20 cellular contexts compared by ENCODE assay signal in the genomic region with DNA sequence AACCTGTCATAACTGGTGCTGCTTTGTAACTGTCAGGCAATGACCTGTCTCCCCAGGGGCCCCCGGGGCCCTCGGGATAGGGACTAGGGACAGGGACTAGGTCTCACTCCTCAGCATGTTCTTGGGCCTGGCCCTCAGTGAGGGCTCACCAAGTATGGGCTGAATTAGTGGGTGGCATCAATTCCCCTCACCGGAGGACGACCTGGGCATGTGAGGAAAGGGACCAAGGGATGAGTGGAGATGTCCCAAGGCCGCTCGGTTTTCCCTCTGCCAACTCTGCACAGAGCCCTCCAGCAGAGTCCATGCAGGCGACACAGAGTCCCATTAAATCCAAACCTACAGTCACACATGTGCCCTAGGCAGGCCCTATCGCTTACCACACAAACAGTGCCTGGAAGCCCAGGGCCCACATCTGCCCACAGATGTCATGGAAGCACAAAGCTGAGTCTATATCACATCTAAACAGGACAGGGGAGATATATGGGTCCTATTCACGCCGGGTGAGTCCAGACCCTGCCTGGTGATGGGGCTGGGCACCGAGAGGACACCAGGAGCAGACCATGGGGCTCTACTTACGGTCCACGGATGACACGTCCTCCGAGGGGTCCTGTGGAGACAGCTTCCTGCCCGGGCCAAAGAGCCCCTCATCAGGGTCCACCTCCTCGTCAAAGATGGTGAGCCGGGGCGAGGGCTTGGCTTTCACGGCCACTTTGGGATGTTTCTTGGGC. TPM values are rescaled to one million over a fixed set of nuclear protein-coding genes. Genes with fewer than 3 reads are reported as not detected.
DNase-seq lines count a peak whose midpoint lies in the region; ATAC-seq, FAIRE-seq and TF ChIP-seq lines count a peak whose summit lies in the region.
"Had no signal": no experiment of that assay in that cellular context is flagged by ENCODE, and none has a peak within 500 bp of the region (broad histone marks: within the 10 kb centered on the region; RNA-seq: fewer than 3 reads in every experiment).

No MANE protein-coding gene starts in this region.

- H3K4me3 ChIP-seq in coronary artery (no peak overlapping the region), kidney (ENCODE audit: low read length in 2 of 2) (no peak overlapping the region), stomach (no peak overlapping the region)
- H3K4me3 ChIP-seq: HAP-1 had no signal

- peak overlapping the region in 2 of 7 donors; percentile 30 to 50 for H3K27ac Mint-ChIP-seq in CD14-positive monocyte
- H3K27ac Mint-ChIP-seq: CD8-positive, alpha-beta T cell; stimulated activated naive CD8-positive, alpha-beta T cell treated with anti-CD3 and anti-CD28 coated beads, Interleukin-15, Interleukin-2, amounts not matched to agents 100 ng/mL and 50 ng/mL, for 24 hours; T-cell had no signal

- peaks cover 16 to 40% of the 10 kb centered on the region in 2 donors for H3K36me3 ChIP-seq in kidney (ENCODE audit: control insufficient read depth in 1 of 2, insufficient read depth in 2 of 2, low read length in 2 of 2)
- H3K36me3 ChIP-seq in stomach = peaks cover 31 to 63% (median 56%) of the 10 kb centered on the region in 4 donors

- H3K27me3 ChIP-seq in stomach = no peaks in the 10 kb centered on the region
- H3K27me3 ChIP-seq: neutrophil had no signal

- TF ChIP-seq POLR2A in stomach (IDR thresholded peaks at IDR 0.05) = no peak

- intact Hi-C loops in CD14-positive monocyte (cut with micrococcal nuclease) = no loop called here
- intact Hi-C loops in kidney (cut with DNase I) = no loop called here
- intact Hi-C loops in stomach (cut with DNase I; ENCODE audit: low total_unique reads) = no loop called here

- H3K27me3 Mint-ChIP-seq in CD14-positive monocyte (ENCODE audit: low read depth in 3 of 3) = peaks cover 0 to 1% (median 1%) of the 10 kb centered on the region in 3 donors
- H3K27me3 Mint-ChIP-seq: stimulated activated naive CD8-positive, alpha-beta T cell treated with anti-CD3 and anti-CD28 coated beads, Interleukin-15, Interleukin-2, amounts not matched to agents 100 ng/mL and 50 ng/mL, for 24 hours; T-cell had no signal

- H3K9ac ChIP-seq in kidney (ENCODE audit: low read length in 2 of 2) = no peak overlapping the region

- peak overlapping the region in 1 of 2 donors; percentile 80 for H3K27ac ChIP-seq in coronary artery
- H3K27ac ChIP-seq in kidney (ENCODE audit: low read depth in 2 of 2, low read length in 2 of 2) = no peak overlapping the region
- H3K27ac ChIP-seq in stomach = peak overlapping the region; percentile 73 to 97 (median 77)
- H3K27ac ChIP-seq: neutrophil had no signal

- H3K9me3 ChIP-seq in kidney (ENCODE audit: control insufficient read depth in 1 of 2, low read length in 2 of 2) (no peaks in the 10 kb centered on the region), stomach (no peaks in the 10 kb centered on the region)
- H3K9me3 ChIP-seq: HAP-1, neutrophil had no signal

- H3K4me1 Mint-ChIP-seq in CD14-positive monocyte = peaks cover 2% of the 10 kb centered on the region
- H3K4me1 Mint-ChIP-seq: T-cell had no signal

- DNase-seq in CD14-positive monocyte (ENCODE audit: low spot score) (peak; percentile 39), coronary artery (ENCODE audit: low spot score) (peak; percentile 62), kidney (peak; percentile 61), stomach (no peak), glomerular visceral epithelial cell (ENCODE audit: extremely low spot score) (no peak), DMS79 treated with DMSO at 0.1 percent for 48 hours (lab: John Stamatoyannopoulos, UW) (no peak), hepatic stellate cell (ENCODE audit: low spot score) (no peak)
- DNase-seq: activated CD4-positive, alpha-beta T cell treated with anti-CD3 and anti-CD28 coated beads for 48 hours; activated gamma-delta T cell; CD8-positive, alpha-beta T cell; DMS53; NCI-H1105 treated with DMSO at 0.1 percent for 48 hours; NCI-H510A treated with DMSO at 0.1 percent for 48 hours; T-cell had no signal

- H3K36me3 Mint-ChIP-seq in CD14-positive monocyte = peaks cover 88 to 91% of the 10 kb centered on the region in 2 donors

- peaks cover 16 to 25% of the 10 kb centered on the region in 2 donors for H3K4me1 ChIP-seq in kidney (ENCODE audit: control insufficient read depth in 1 of 2, insufficient read depth in 1 of 2, low read depth in 1 of 2, low read length in 2 of 2)
- peaks cover 31 to 54% (median 45%) of the 10 kb centered on the region in 4 donors for H3K4me1 ChIP-seq in stomach
- H3K4me1 ChIP-seq: HAP-1 had no signal

- TF ChIP-seq CTCF in CD14-positive monocyte (IDR thresholded peaks at IDR 0.05) (no peak), coronary artery (IDR thresholded peaks at IDR 0.05) (no peak), kidney (IDR thresholded peaks at IDR 0.05; ENCODE audit: borderline replicate concordance, extremely low read depth, insufficient read depth) (no peak), stomach (IDR thresholded peaks at IDR 0.05) (no peak)

- no peak for TF ChIP-seq EP300 in stomach (IDR thresholded peaks at IDR 0.05)

- no peak overlapping the region for H3K4me3 Mint-ChIP-seq in CD14-positive monocyte
- H3K4me3 Mint-ChIP-seq: CD8-positive, alpha-beta T cell; stimulated activated naive CD8-positive, alpha-beta T cell treated with anti-CD3 and anti-CD28 coated beads, Interleukin-15, Interleukin-2, amounts not matched to agents 100 ng/mL and 50 ng/mL, for 24 hours; T-cell had no signal

- peaks cover 0 to 2% (median 0%) of the 10 kb centered on the region in 7 donors for H3K9me3 Mint-ChIP-seq in CD14-positive monocyte
- H3K9me3 Mint-ChIP-seq: CD8-positive, alpha-beta T cell; stimulated activated naive CD8-positive, alpha-beta T cell treated with anti-CD3 and anti-CD28 coated beads, Interleukin-15, Interleukin-2, amounts not matched to agents 100 ng/mL and 50 ng/mL, for 24 hours; T-cell had no signal

- FAIRE-seq in kidney (lab: Jason Lieb, UNC) = no peak
- FAIRE-seq: endometrium had no signal

- no peak for ATAC-seq in GM21723 (IDR thresholded peaks at IDR 0.05; ENCODE audit: unreplicated experiment)
- ATAC-seq: CD8-positive, alpha-beta T cell; T-cell had no signal

- 88 to 92% (median 91%) methylated on average over 20 of the region's 20 CpGs for WGBS in stomach, 5 donors

RNA-seq across cellular contexts. Expression of a gene that starts 26.6 kb away (rescaled TPM):
- polyA plus RNA-seq in CD14-positive monocyte (10 to 100 TPM; 45.4 to 48.9 TPM), kidney (ENCODE audit: insufficient read depth, low read depth, low replicate concordance) (37.5 TPM), stomach (10 to 100 TPM; 20.6 to 25.2 (median 24.1) TPM)
- total RNA-seq in kidney (35.5 TPM), stomach (100 to 1,000 TPM in 1 of 5 donors, 10 to 100 TPM in 4; 13.8 to 105 (median 22.5) TPM)

RNA-seq across cellular contexts. Expression of a gene that starts 42.6 kb away (rescaled TPM):
- polyA plus RNA-seq in CD14-positive monocyte (not detected), kidney (ENCODE audit: insufficient read depth, low read depth, low replicate concordance) (1.8 TPM), stomach (under 1 TPM in 2 of 3 donors, not detected in 1; 0.10 to 0.12 TPM)
- total RNA-seq in kidney (12.5 TPM), stomach (1 to 10 TPM in 1 of 5 donors, under 1 TPM in 2, not detected in 2; 0.37 to 1.3 (median 0.45) TPM)
- total RNA-seq: LHCN-M2 had no signal

Comparison
In these comparisons a context has a peak if more than half of its experiments do, and no peak if none do; other contexts are left out.
1. DNase-seq: peak in CD14-positive monocyte (single experiment), coronary artery (single experiment) and kidney (single experiment); none in stomach (single experiment), glomerular visceral epithelial cell (single experiment), DMS79 treated with DMSO at 0.1 percent for 48 hours (single experiment) and hepatic stellate cell (single experiment).
2. H3K27ac ChIP-seq: peak in stomach (5 of 5); none in kidney (0 of 2).